In the genomic region with DNA sequence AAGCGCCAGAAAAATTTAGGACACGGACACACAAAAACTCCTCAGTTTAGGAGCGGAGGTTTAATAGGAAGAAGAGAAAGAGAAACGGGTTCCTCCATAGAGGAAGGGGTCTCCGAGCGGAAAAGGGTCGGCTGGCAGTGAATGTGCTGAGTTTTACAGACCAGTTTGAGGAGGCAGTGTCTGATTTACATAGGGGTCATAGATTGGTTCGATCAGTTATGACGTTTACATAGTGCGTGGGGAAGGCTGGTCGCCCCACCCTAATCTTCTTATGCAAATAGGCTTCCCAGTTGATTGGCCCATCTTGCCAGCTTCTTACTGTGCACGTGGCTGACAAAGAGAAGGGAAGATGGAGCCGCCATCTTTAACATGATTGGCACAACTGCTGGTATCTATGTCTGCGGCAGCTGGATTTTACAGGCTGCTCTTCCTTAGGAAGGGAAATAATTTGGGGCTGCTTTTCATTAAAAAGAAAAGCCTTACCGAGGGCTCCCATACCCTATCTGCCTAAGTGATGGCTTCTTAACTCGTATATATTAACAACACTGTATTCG, we compare ENCODE assay signal across 9 cellular contexts. TPM values are rescaled to one million over a fixed set of nuclear protein-coding genes. Genes with fewer than 3 reads are reported as not detected.
A peak's percentile ranks its signal among the peaks of the same experiment; 100 is the strongest.
DNase-seq lines count a peak whose midpoint lies in the region; ATAC-seq, FAIRE-seq and TF ChIP-seq lines count a peak whose summit lies in the region.
"Had no signal": no experiment of that assay in that cellular context is flagged by ENCODE, and none has a peak within 500 bp of the region (broad histone marks: within the 10 kb centered on the region; RNA-seq: fewer than 3 reads in every experiment).

No MANE protein-coding gene starts in this region.

- FAIRE-seq in urothelium cell line (lab: Jason Lieb, UNC): no peak
- FAIRE-seq: A204.1 had no signal

- no peak for ATAC-seq in left lung
- no peak for ATAC-seq in GM21723 (IDR thresholded peaks at IDR 0.05; ENCODE audit: unreplicated experiment)

- peak; percentile 4 for DNase-seq in DMS79 (lab: John Stamatoyannopoulos, UW)
- DNase-seq in DMS79 treated with DMSO at 0.1 percent for 48 hours (lab: John Stamatoyannopoulos, UW): no peak
- DNase-seq in NCI-H526 (lab: John Stamatoyannopoulos, UW): peak; percentile 71 to 77
- DNase-seq in breast epithelium (ENCODE audit: low spot score in 2 of 2): no peak
- peak in 1 of 2 donors; percentile 35 for DNase-seq in left lung
- DNase-seq in urothelium cell line (ENCODE audit: low spot score): peak; percentile 17
- DNase-seq in NCI-H187 treated with DMSO at 0.1 percent for 48 hours (lab: John Stamatoyannopoulos, UW): no peak

- H3K36me3 ChIP-seq in breast epithelium (peaks cover 8% of the 10 kb centered on the region), left lung (peaks cover 0 to 32% of the 10 kb centered on the region in 2 donors)

- peaks cover 39 to 45% of the 10 kb centered on the region in 2 donors for H3K9me3 ChIP-seq in breast epithelium
- peaks cover 3 to 43% of the 10 kb centered on the region in 2 donors for H3K9me3 ChIP-seq in left lung

- TF ChIP-seq CTCF in breast epithelium (IDR thresholded peaks at IDR 0.05) (no peak), left lung (IDR thresholded peaks at IDR 0.05) (no peak)

- no peaks in the 10 kb centered on the region for H3K27me3 ChIP-seq in breast epithelium
- no peaks in the 10 kb centered on the region for H3K27me3 ChIP-seq in left lung

- TF ChIP-seq POLR2A in breast epithelium (IDR thresholded peaks at IDR 0.05): no peak

- H3K4me1 ChIP-seq in breast epithelium: peaks cover 0 to 8% of the 10 kb centered on the region in 2 donors
- H3K4me1 ChIP-seq in left lung: peaks cover 0 to 24% of the 10 kb centered on the region in 2 donors

- intact Hi-C loops in breast epithelium (cut with DNase I; ENCODE audit: low total_unique reads) (no loop called here), left lung (cut with DNase I) (no loop called here)

- H3K27ac ChIP-seq in breast epithelium (no peak overlapping the region), left lung (no peak overlapping the region)

- H3K4me3 ChIP-seq in breast epithelium (peak overlapping the region in 2 of 3 donors; percentile 83 to 90), left lung (peak overlapping the region; percentile 59 to 89)

RNA-seq across cellular contexts. Expression of a gene that starts 1.2 kb away (rescaled TPM):
- 1 to 10 TPM; 3.4 to 6.6 (median 4.6) TPM for total RNA-seq in breast epithelium
- 1 to 10 TPM; 4.5 to 5.4 TPM for total RNA-seq in left lung

RNA-seq across cellular contexts. Expression of a gene that starts 17.8 kb away (rescaled TPM):
- 10 to 100 TPM; 22.4 to 51.4 (median 30.8) TPM for total RNA-seq in breast epithelium
- 10 to 100 TPM; 21.6 to 21.7 TPM for total RNA-seq in left lung

RNA-seq across cellular contexts. Expression of a gene that starts 29.4 kb away (rescaled TPM):
- total RNA-seq in breast epithelium (10 to 100 TPM in 1 of 3 donors, 1 to 10 TPM in 2; 6.4 to 11.3 (median 8.2) TPM), left lung (10 to 100 TPM; 11.2 to 13.0 TPM)

RNA-seq across cellular contexts. Expression of a gene that starts 40.0 kb away (rescaled TPM):
- 1 to 10 TPM; 1.1 to 4.2 (median 2.9) TPM for total RNA-seq in breast epithelium
- 1 to 10 TPM; 2.4 to 3.3 TPM for total RNA-seq in left lung

RNA-seq across cellular contexts. Expression of a gene that starts 52.9 kb away (rescaled TPM):
- total RNA-seq in breast epithelium (10 to 100 TPM; 14.4 to 34.2 (median 18.7) TPM), left lung (10 to 100 TPM; 14.5 to 20.6 TPM)

Comparison
In these comparisons a context has a peak if more than half of its experiments do, and no peak if none do; other contexts are left out.
1. DNase-seq: peak in DMS79 (single experiment), NCI-H526 (2 of 2) and urothelium cell line (single experiment); none in DMS79 treated with DMSO at 0.1 percent for 48 hours (single experiment), breast epithelium (0 of 2) and NCI-H187 treated with DMSO at 0.1 percent for 48 hours (single experiment).